Comparison of ENCODE assay signal across 8 cellular contexts in the genomic region with DNA sequence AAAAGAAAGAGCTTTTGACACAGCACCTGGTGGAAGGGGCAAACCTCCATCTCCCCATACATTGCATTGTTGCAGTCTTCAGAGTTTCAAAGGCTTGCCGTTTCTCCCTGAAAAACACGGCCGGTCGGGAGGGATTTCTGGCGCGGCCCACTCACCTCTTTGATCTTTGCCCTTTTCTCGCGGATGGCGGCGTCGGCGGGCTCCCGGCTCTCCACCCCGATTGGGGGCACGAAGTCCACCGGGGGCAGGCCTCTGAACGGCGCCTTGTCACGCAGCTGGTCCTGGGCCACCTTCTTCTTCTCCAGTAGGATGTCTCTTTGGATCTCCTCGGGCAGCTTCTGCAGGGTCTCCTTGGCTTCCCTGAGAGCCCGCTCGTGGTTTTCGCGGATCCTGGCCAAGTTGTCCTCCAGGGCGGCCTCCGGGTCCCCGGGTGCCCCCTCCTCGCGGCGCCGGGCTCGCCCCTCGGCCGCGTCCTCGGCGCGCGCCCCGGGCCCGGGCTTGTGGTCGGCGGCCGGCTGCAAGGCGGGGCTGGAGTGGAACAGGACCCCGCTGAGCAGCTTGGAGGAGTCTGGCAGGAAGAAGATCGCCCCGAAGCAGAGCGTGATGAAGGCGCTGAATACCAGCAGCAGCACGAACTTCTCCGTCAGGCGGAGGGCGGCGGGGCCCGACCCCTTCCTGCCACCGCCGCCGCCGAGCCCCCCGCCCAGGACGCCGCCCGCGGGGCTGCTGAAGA. TPM values are rescaled to one million over a fixed set of nuclear protein-coding genes. Genes with fewer than 3 reads are reported as not detected.
A peak's percentile ranks its signal among the peaks of the same experiment; 100 is the strongest.
DNase-seq lines count a peak whose midpoint lies in the region; ATAC-seq and TF ChIP-seq lines count a peak whose summit lies in the region.

No MANE protein-coding gene starts in this region.

- no peaks in the 10 kb centered on the region for H3K36me3 ChIP-seq in H7 (replicated peaks; ENCODE audit: control insufficient read depth, insufficient read depth, low read length)
- H3K36me3 ChIP-seq in gastrocnemius medialis, result no peaks in the 10 kb centered on the region

- H3K4me3 ChIP-seq in H7 (ENCODE audit: insufficient read depth, low read depth, low read length), result peak overlapping the region; percentile 92
- H3K4me3 ChIP-seq in gastrocnemius medialis, result peak overlapping the region; percentile 72 to 75 (median 72)

- ATAC-seq in left ventricle myocardium superior, result peak; percentile 6
- no peak for ATAC-seq in gastrocnemius medialis
- no peak for ATAC-seq in GM21423 (IDR thresholded peaks at IDR 0.05; ENCODE audit: unreplicated experiment)
- ATAC-seq in GM19452 (IDR thresholded peaks at IDR 0.05; ENCODE audit: unreplicated experiment), result no peak

- intact Hi-C loops in left ventricle myocardium superior (cut with micrococcal nuclease) (no loop called here), gastrocnemius medialis (cut with DNase I; ENCODE audit: low total_unique reads) (loop anchor here (10.0 kb wide), 1 partner anchor 204 kb away; no protein-coding TSS in a partner anchor)

- in situ Hi-C loops in gastrocnemius medialis (cut with MboI; ENCODE audit: low sequenced_read_pairs in 4 of 4), result no loop called here

- TF ChIP-seq POLR2A in gastrocnemius medialis (IDR thresholded peaks at IDR 0.05), result no peak

- TF ChIP-seq CTCF in gastrocnemius medialis (IDR thresholded peaks at IDR 0.05 in 4 of 5, conservative IDR thresholded peaks at IDR 0.05 in 1 of 5), result no peak

- peaks cover 3 to 6% of the 10 kb centered on the region in 2 donors for H3K4me1 ChIP-seq in gastrocnemius medialis

- H3K9me3 ChIP-seq in gastrocnemius medialis, result no peaks in the 10 kb centered on the region

- H3K27ac ChIP-seq in gastrocnemius medialis, result peak overlapping the region; percentile 83 to 89 (median 86)

- H3K27me3 ChIP-seq in H7 (ENCODE audit: control insufficient read depth, insufficient read depth, low read length), result peaks cover 29% of the 10 kb centered on the region
- H3K27me3 ChIP-seq in gastrocnemius medialis, result peaks cover 2 to 25% (median 14%) of the 10 kb centered on the region in 3 donors

- DNase-seq in ELF-1 (ENCODE audit: low read depth, low spot score) (peak; percentile 35), H7 (peak; percentile 81), OCI-M1 (lab: John Stamatoyannopoulos, UW) (peak; percentile 59), left ventricle myocardium superior (peak; percentile 44), gastrocnemius medialis (no peak)
- DNase-seq in activated naive CD4-positive, alpha-beta T cell treated with anti-CD3 and anti-CD28 coated beads, Interleukin-2, amount 50 U/mL, for 16 hours, result peak; percentile 38

RNA-seq across cellular contexts. Expression of a gene that starts 1.1 kb away (rescaled TPM):
- total RNA-seq in H7 (2014; rRNA removed; shearing (Covaris generic)), result 13.2 and 14.5 TPM in 2 replicates
- 18.3 TPM for total RNA-seq in left ventricle myocardium superior
- 10 to 100 TPM; 19.0 to 34.8 (median 21.1) TPM for total RNA-seq in gastrocnemius medialis

Comparison
In these comparisons a context has a peak if more than half of its experiments do, and no peak if none do; other contexts are left out.
1. DNase-seq: peak in ELF-1 (single experiment), H7 (single experiment), OCI-M1 (single experiment), activated naive CD4-positive, alpha-beta T cell treated with anti-CD3 and anti-CD28 coated beads, Interleukin-2, amount 50 U/mL, for 16 hours (single experiment) and left ventricle myocardium superior (single experiment); none in gastrocnemius medialis (0 of 2).